1 cellular context compared by ENCODE assay signal in genomic region chr11:65134240-65134951, GRCh38.
TF ChIP-seq lines count a peak whose summit lies in the region.

Gene SYVN1, minus strand, starts transcription at chr11:65134519. Its CDS starts 918 bp downstream, at chr11:65133601.

TF ChIP-seq in HepG2, 621 proteins besides CTCF, POLR2A, EP300 and RAD21 (continued from another document and continues in another):
- no peak for TF ChIP-seq PRDM4 (CRISPR knock-in tag; IDR thresholded peaks at IDR 0.05; ENCODE audit: borderline replicate concordance)
- peak; percentile 84; the same call in 1 of the 2 replicates for TF ChIP-seq ZNF180 (CRISPR knock-in tag; IDR thresholded peaks at IDR 0.05; ENCODE audit: borderline replicate concordance, low read depth)
- TF ChIP-seq SNRNP70 (IDR thresholded peaks at IDR 0.05; ENCODE audit: low read depth, low read length), result no peak
- peak; percentile 75; the same call in 1 of the 2 replicates for TF ChIP-seq PHF20 (CRISPR knock-in tag; IDR thresholded peaks at IDR 0.05)
- TF ChIP-seq AKAP8 (CRISPR knock-in tag; IDR thresholded peaks at IDR 0.05), result peak; percentile 53; the same call in 1 of the 2 replicates
- no peak for TF ChIP-seq ZBTB14 (CRISPR knock-in tag; IDR thresholded peaks at IDR 0.05)
- TF ChIP-seq ZNF24 (IDR thresholded peaks at IDR 0.05), result peak; percentile 36; the same call in 1 of the 2 replicates
- no peak for TF ChIP-seq FOXC1 (CRISPR knock-in tag; IDR thresholded peaks at IDR 0.05; ENCODE audit: borderline replicate concordance)
- TF ChIP-seq, protein P1, sequence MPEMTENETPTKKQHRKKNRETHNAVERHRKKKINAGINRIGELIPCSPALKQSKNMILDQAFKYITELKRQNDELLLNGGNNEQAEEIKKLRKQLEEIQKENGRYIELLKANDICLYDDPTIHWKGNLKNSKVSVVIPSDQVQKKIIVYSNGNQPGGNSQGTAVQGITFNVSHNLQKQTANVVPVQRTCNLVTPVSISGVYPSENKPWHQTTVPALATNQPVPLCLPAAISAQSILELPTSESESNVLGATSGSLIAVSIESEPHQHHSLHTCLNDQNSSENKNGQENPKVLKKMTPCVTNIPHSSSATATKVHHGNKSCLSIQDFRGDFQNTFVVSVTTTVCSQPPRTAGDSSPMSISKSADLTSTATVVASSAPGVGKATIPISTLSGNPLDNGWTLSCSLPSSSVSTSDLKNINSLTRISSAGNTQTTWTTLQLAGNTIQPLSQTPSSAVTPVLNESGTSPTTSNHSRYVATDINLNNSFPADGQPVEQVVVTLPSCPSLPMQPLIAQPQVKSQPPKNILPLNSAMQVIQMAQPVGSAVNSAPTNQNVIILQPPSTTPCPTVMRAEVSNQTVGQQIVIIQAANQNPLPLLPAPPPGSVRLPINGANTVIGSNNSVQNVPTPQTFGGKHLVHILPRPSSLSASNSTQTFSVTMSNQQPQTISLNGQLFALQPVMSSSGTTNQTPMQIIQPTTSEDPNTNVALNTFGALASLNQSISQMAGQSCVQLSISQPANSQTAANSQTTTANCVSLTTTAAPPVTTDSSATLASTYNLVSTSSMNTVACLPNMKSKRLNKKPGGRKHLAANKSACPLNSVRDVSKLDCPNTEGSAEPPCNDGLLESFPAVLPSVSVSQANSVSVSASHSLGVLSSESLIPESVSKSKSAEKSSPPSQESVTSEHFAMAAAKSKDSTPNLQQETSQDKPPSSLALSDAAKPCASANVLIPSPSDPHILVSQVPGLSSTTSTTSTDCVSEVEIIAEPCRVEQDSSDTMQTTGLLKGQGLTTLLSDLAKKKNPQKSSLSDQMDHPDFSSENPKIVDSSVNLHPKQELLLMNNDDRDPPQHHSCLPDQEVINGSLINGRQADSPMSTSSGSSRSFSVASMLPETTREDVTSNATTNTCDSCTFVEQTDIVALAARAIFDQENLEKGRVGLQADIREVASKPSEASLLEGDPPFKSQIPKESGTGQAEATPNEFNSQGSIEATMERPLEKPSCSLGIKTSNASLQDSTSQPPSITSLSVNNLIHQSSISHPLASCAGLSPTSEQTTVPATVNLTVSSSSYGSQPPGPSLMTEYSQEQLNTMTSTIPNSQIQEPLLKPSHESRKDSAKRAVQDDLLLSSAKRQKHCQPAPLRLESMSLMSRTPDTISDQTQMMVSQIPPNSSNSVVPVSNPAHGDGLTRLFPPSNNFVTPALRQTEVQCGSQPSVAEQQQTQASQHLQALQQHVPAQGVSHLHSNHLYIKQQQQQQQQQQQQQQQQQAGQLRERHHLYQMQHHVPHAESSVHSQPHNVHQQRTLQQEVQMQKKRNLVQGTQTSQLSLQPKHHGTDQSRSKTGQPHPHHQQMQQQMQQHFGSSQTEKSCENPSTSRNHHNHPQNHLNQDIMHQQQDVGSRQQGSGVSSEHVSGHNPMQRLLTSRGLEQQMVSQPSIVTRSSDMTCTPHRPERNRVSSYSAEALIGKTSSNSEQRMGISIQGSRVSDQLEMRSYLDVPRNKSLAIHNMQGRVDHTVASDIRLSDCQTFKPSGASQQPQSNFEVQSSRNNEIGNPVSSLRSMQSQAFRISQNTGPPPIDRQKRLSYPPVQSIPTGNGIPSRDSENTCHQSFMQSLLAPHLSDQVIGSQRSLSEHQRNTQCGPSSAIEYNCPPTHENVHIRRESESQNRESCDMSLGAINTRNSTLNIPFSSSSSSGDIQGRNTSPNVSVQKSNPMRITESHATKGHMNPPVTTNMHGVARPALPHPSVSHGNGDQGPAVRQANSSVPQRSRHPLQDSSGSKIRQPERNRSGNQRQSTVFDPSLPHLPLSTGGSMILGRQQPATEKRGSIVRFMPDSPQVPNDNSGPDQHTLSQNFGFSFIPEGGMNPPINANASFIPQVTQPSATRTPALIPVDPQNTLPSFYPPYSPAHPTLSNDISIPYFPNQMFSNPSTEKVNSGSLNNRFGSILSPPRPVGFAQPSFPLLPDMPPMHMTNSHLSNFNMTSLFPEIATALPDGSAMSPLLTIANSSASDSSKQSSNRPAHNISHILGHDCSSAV (CRISPR knock-in tag; IDR thresholded peaks at IDR 0.05; ENCODE audit: borderline replicate concordance), result 0 out of 2 replicates have a peak, but pooled peaks have one; percentile 16
- peak; percentile 57; the same call in 1 of the 2 replicates for TF ChIP-seq BORCS8-MEF2B (CRISPR knock-in tag; IDR thresholded peaks at IDR 0.05)
- peak; percentile 81 for TF ChIP-seq TAF1 (CRISPR knock-in tag; IDR thresholded peaks at IDR 0.05)
- TF ChIP-seq ZNF737 (CRISPR knock-in tag; IDR thresholded peaks at IDR 0.05; ENCODE audit: borderline replicate concordance), result 0 out of 2 replicates have a peak, but pooled peaks have one; percentile 50
- peak; percentile 79 for TF ChIP-seq KMT2B (CRISPR knock-in tag; IDR thresholded peaks at IDR 0.05)
- TF ChIP-seq THAP8 (CRISPR knock-in tag; IDR thresholded peaks at IDR 0.05; ENCODE audit: borderline replicate concordance), result no peak
- TF ChIP-seq, protein P2, sequence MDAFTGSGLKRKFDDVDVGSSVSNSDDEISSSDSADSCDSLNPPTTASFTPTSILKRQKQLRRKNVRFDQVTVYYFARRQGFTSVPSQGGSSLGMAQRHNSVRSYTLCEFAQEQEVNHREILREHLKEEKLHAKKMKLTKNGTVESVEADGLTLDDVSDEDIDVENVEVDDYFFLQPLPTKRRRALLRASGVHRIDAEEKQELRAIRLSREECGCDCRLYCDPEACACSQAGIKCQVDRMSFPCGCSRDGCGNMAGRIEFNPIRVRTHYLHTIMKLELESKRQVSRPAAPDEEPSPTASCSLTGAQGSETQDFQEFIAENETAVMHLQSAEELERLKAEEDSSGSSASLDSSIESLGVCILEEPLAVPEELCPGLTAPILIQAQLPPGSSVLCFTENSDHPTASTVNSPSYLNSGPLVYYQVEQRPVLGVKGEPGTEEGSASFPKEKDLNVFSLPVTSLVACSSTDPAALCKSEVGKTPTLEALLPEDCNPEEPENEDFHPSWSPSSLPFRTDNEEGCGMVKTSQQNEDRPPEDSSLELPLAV (CRISPR knock-in tag; conservative IDR thresholded peaks at IDR 0.05; ENCODE audit: low read depth), result no peak
- TF ChIP-seq ZNF329 (CRISPR knock-in tag; IDR thresholded peaks at IDR 0.05; ENCODE audit: low read depth), result no peak
- 0 out of 2 replicates have a peak, but pooled peaks have one; percentile 34 for TF ChIP-seq ZNF878 (CRISPR knock-in tag; IDR thresholded peaks at IDR 0.05)
- TF ChIP-seq CSRNP1 (CRISPR knock-in tag; IDR thresholded peaks at IDR 0.05), result 0 out of 2 replicates have a peak, but pooled peaks have one; percentile 38
- no peak for TF ChIP-seq CEBPB (IDR thresholded peaks at IDR 0.05; ENCODE audit: borderline replicate concordance, low read depth, low read length)
- TF ChIP-seq KDM4B (CRISPR knock-in tag; IDR thresholded peaks at IDR 0.05), result no peak
- TF ChIP-seq ZNF17 (CRISPR knock-in tag; IDR thresholded peaks at IDR 0.05), result no peak
- peak; percentile 52; the same call in 1 of the 2 replicates for TF ChIP-seq SATB2 (CRISPR knock-in tag; IDR thresholded peaks at IDR 0.05)
- TF ChIP-seq MEIS1 (CRISPR knock-in tag; IDR thresholded peaks at IDR 0.05; ENCODE audit: borderline replicate concordance), result peak; percentile 78; the same call in 1 of the 2 replicates
- 0 out of 2 replicates have a peak, but pooled peaks have one; percentile 38 for TF ChIP-seq ZNF749 (CRISPR knock-in tag; IDR thresholded peaks at IDR 0.05; ENCODE audit: borderline replicate concordance)
- TF ChIP-seq, protein P3, sequence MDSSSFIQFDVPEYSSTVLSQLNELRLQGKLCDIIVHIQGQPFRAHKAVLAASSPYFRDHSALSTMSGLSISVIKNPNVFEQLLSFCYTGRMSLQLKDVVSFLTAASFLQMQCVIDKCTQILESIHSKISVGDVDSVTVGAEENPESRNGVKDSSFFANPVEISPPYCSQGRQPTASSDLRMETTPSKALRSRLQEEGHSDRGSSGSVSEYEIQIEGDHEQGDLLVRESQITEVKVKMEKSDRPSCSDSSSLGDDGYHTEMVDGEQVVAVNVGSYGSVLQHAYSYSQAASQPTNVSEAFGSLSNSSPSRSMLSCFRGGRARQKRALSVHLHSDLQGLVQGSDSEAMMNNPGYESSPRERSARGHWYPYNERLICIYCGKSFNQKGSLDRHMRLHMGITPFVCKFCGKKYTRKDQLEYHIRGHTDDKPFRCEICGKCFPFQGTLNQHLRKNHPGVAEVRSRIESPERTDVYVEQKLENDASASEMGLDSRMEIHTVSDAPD (CRISPR knock-in tag; IDR thresholded peaks at IDR 0.05), result no peak
- 0 out of 2 replicates have a peak, but pooled peaks have one; percentile 43 for TF ChIP-seq ZFP1 (CRISPR knock-in tag; IDR thresholded peaks at IDR 0.05)
- no peak for TF ChIP-seq ZNF577 (CRISPR knock-in tag; IDR thresholded peaks at IDR 0.05; ENCODE audit: borderline replicate concordance, low read depth)
- peak; percentile 41; the same call in 1 of the 2 replicates for TF ChIP-seq TBX3 (IDR thresholded peaks at IDR 0.05; ENCODE audit: borderline replicate concordance)
- TF ChIP-seq YEATS2 (CRISPR knock-in tag; IDR thresholded peaks at IDR 0.05; ENCODE audit: borderline replicate concordance), result peak; percentile 89; the same call in 1 of the 2 replicates
- 0 out of 2 replicates have a peak, but pooled peaks have one; percentile 60 for TF ChIP-seq ZSCAN30 (CRISPR knock-in tag; IDR thresholded peaks at IDR 0.05)
- no peak for TF ChIP-seq TOE1 (CRISPR knock-in tag; IDR thresholded peaks at IDR 0.05)
- TF ChIP-seq HCFC1 (IDR thresholded peaks at IDR 0.05; ENCODE audit: low read depth, low read length), result peak; percentile 26; the same call in 1 of the 2 replicates
- TF ChIP-seq, protein P4, sequence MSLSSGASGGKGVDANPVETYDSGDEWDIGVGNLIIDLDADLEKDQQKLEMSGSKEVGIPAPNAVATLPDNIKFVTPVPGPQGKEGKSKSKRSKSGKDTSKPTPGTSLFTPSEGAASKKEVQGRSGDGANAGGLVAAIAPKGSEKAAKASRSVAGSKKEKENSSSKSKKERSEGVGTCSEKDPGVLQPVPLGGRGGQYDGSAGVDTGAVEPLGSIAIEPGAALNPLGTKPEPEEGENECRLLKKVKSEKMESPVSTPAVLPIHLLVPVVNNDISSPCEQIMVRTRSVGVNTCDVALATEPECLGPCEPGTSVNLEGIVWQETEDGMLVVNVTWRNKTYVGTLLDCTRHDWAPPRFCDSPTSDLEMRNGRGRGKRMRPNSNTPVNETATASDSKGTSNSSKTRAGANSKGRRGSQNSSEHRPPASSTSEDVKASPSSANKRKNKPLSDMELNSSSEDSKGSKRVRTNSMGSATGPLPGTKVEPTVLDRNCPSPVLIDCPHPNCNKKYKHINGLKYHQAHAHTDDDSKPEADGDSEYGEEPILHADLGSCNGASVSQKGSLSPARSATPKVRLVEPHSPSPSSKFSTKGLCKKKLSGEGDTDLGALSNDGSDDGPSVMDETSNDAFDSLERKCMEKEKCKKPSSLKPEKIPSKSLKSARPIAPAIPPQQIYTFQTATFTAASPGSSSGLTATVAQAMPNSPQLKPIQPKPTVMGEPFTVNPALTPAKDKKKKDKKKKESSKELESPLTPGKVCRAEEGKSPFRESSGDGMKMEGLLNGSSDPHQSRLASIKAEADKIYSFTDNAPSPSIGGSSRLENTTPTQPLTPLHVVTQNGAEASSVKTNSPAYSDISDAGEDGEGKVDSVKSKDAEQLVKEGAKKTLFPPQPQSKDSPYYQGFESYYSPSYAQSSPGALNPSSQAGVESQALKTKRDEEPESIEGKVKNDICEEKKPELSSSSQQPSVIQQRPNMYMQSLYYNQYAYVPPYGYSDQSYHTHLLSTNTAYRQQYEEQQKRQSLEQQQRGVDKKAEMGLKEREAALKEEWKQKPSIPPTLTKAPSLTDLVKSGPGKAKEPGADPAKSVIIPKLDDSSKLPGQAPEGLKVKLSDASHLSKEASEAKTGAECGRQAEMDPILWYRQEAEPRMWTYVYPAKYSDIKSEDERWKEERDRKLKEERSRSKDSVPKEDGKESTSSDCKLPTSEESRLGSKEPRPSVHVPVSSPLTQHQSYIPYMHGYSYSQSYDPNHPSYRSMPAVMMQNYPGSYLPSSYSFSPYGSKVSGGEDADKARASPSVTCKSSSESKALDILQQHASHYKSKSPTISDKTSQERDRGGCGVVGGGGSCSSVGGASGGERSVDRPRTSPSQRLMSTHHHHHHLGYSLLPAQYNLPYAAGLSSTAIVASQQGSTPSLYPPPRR (CRISPR knock-in tag; IDR thresholded peaks at IDR 0.05; ENCODE audit: borderline replicate concordance), result peak; percentile 45
- TF ChIP-seq RFXANK (CRISPR knock-in tag; IDR thresholded peaks at IDR 0.05), result no peak
- peak; percentile 24; the same call in 1 of the 2 replicates for TF ChIP-seq ZNF768 (CRISPR knock-in tag; IDR thresholded peaks at IDR 0.05)
- peak; percentile 65; the same call in 1 of the 2 replicates for TF ChIP-seq ZBTB7A (CRISPR knock-in tag; IDR thresholded peaks at IDR 0.05)
